Comparison of ENCODE assay signal across 19 cellular contexts in genomic region chrX:155218777-155219176, GRCh38. TPM values are rescaled to one million over a fixed set of nuclear protein-coding genes. Genes with fewer than 3 reads are reported as not detected.
A peak's percentile ranks its signal among the peaks of the same experiment; 100 is the strongest.
DNase-seq lines count a peak whose midpoint lies in the region; ATAC-seq and TF ChIP-seq lines count a peak whose summit lies in the region.
"Had no signal": no experiment of that assay in that cellular context is flagged by ENCODE, and none has a peak within 500 bp of the region (broad histone marks: within the 10 kb centered on the region; RNA-seq: fewer than 3 reads in every experiment).

No MANE protein-coding gene starts in this region.

- peak overlapping the region; percentile 48 for H3K4me3 Mint-ChIP-seq in T-helper 2 cell treated with Interferon-gamma antibody and Interleukin-4, amounts not matched to agents 5 μg/mL and 100 μg/mL, for 36 hours
- H3K4me3 Mint-ChIP-seq in activated T-helper 1 cell treated with anti-CD3 and anti-CD28 coated beads, Interleukin-12 subunit alpha, Interleukin-12 subunit beta, Interleukin-2, Interleukin-4 antibody, amounts not matched to agents 30 ng/mL and 10 ng/mL and 1 ng/mL, durations not matched to agents 14 hours and 24 hours and 36 hours = peak overlapping the region; percentile 70
- H3K4me3 Mint-ChIP-seq in natural killer cell = peak overlapping the region; percentile 35

- ATAC-seq in natural killer cell (no peak), HG02885 (IDR thresholded peaks at IDR 0.05; ENCODE audit: poor library complexity, unreplicated experiment) (no peak), SK-N-SH treated with all-trans-retinoic acid at 6 μM for 48 hours (no peak), left cardiac atrium (no peak)
- ATAC-seq: activated CD4-positive, CD25-positive, alpha-beta regulatory T cell treated with anti-CD3 and anti-CD28 coated beads, Interleukin-2, amount 50 U/mL, for 24 hours; body of pancreas had no signal

- H3K36me3 Mint-ChIP-seq in T-helper 2 cell treated with Interferon-gamma antibody and Interleukin-4, amounts not matched to agents 5 μg/mL and 100 μg/mL, for 36 hours (ENCODE audit: low read depth) = peaks cover 22% of the 10 kb centered on the region
- peaks cover 18% of the 10 kb centered on the region for H3K36me3 Mint-ChIP-seq in activated T-helper 1 cell treated with anti-CD3 and anti-CD28 coated beads, Interleukin-12 subunit alpha, Interleukin-12 subunit beta, Interleukin-2, Interleukin-4 antibody, amounts not matched to agents 30 ng/mL and 10 ng/mL and 1 ng/mL, durations not matched to agents 14 hours and 24 hours and 36 hours (ENCODE audit: low read depth)
- no peaks in the 10 kb centered on the region for H3K36me3 Mint-ChIP-seq in natural killer cell

- intact Hi-C loops in activated T-helper 1 cell treated with anti-CD3 and anti-CD28 coated beads, Interleukin-12 subunit alpha, Interleukin-12 subunit beta, Interleukin-2, Interleukin-4 antibody, amounts not matched to agents 30 ng/mL and 10 ng/mL and 1 ng/mL, durations not matched to agents 14 hours and 24 hours and 36 hours (cut with micrococcal nuclease) = loop anchor here (5.0 kb wide), 2 partner anchors 126 to 394 kb away; partner anchors contain the start of genes SPRY3 and TMLHE
- intact Hi-C loops in natural killer cell (cut with micrococcal nuclease) = no loop called here
- intact Hi-C loops in left cardiac atrium (cut with DNase I) = loop anchor here in 1 of 2 donors (10.0 kb wide), 1 partner anchor 114 kb away; no protein-coding TSS in a partner anchor

- CTCF ChIA-PET in HEK293 (lab: Yijun Ruan, JAX) = no interaction called here

- POLR2A ChIA-PET in HEK293 (lab: Yijun Ruan, JAX) = no interaction called here

- no peaks in the 10 kb centered on the region for H3K9me3 ChIP-seq in HEK293 (ENCODE audit: control insufficient read depth, insufficient read depth, low read depth, low read length)
- H3K9me3 ChIP-seq: body of pancreas, esophagus squamous epithelium, HAP-1, Peyer's patch, transverse colon had no signal

- H3K4me3 ChIP-seq in HEK293 (ENCODE audit: low read depth, low read length) = no peak overlapping the region
- H3K4me3 ChIP-seq: body of pancreas, esophagus squamous epithelium, Peyer's patch, transverse colon had no signal

- H3K27me3 Mint-ChIP-seq in T-helper 2 cell treated with Interferon-gamma antibody and Interleukin-4, amounts not matched to agents 5 μg/mL and 100 μg/mL, for 36 hours (ENCODE audit: low read depth) = no peaks in the 10 kb centered on the region
- no peaks in the 10 kb centered on the region for H3K27me3 Mint-ChIP-seq in activated T-helper 1 cell treated with anti-CD3 and anti-CD28 coated beads, Interleukin-12 subunit alpha, Interleukin-12 subunit beta, Interleukin-2, Interleukin-4 antibody, amounts not matched to agents 30 ng/mL and 10 ng/mL and 1 ng/mL, durations not matched to agents 14 hours and 24 hours and 36 hours (ENCODE audit: insufficient read depth)
- H3K27me3 Mint-ChIP-seq in natural killer cell (ENCODE audit: low read depth in 2 of 2) = no peaks in the 10 kb centered on the region

- H3K27ac ChIP-seq in HEK293 (ENCODE audit: extremely low read depth, low read depth, low read length) = no peak overlapping the region
- H3K27ac ChIP-seq: body of pancreas, C4-2B, dorsolateral prefrontal cortex, esophagus squamous epithelium, Peyer's patch, transverse colon had no signal

- 0 out of 2 replicates have a peak, but pooled peaks cover 3% of the 10 kb centered on the region for H3K4me1 ChIP-seq in HEK293 (ENCODE audit: control insufficient read depth, insufficient read depth, low read length)

- H3K9me3 Mint-ChIP-seq in T-helper 2 cell treated with Interferon-gamma antibody and Interleukin-4, amounts not matched to agents 5 μg/mL and 100 μg/mL, for 36 hours = no peaks in the 10 kb centered on the region
- no peaks in the 10 kb centered on the region for H3K9me3 Mint-ChIP-seq in activated T-helper 1 cell treated with anti-CD3 and anti-CD28 coated beads, Interleukin-12 subunit alpha, Interleukin-12 subunit beta, Interleukin-2, Interleukin-4 antibody, amounts not matched to agents 30 ng/mL and 10 ng/mL and 1 ng/mL, durations not matched to agents 14 hours and 24 hours and 36 hours
- H3K9me3 Mint-ChIP-seq in natural killer cell = no peaks in the 10 kb centered on the region

- H3K27ac Mint-ChIP-seq in T-helper 2 cell treated with Interferon-gamma antibody and Interleukin-4, amounts not matched to agents 5 μg/mL and 100 μg/mL, for 36 hours = no peak overlapping the region
- no peak overlapping the region for H3K27ac Mint-ChIP-seq in activated T-helper 1 cell treated with anti-CD3 and anti-CD28 coated beads, Interleukin-12 subunit alpha, Interleukin-12 subunit beta, Interleukin-2, Interleukin-4 antibody, amounts not matched to agents 30 ng/mL and 10 ng/mL and 1 ng/mL, durations not matched to agents 14 hours and 24 hours and 36 hours
- peak overlapping the region in 1 of 2 donors; percentile 64 for H3K27ac Mint-ChIP-seq in natural killer cell

- no peak for TF ChIP-seq CTCF in HEK293 (tag by site-specific recombination; IDR thresholded peaks at IDR 0.05)
- no peak for TF ChIP-seq CTCF in natural killer cell (IDR thresholded peaks at IDR 0.05)

- H3K4me1 Mint-ChIP-seq in T-helper 2 cell treated with Interferon-gamma antibody and Interleukin-4, amounts not matched to agents 5 μg/mL and 100 μg/mL, for 36 hours (ENCODE audit: low read depth) = peaks cover 21% of the 10 kb centered on the region
- H3K4me1 Mint-ChIP-seq in activated T-helper 1 cell treated with anti-CD3 and anti-CD28 coated beads, Interleukin-12 subunit alpha, Interleukin-12 subunit beta, Interleukin-2, Interleukin-4 antibody, amounts not matched to agents 30 ng/mL and 10 ng/mL and 1 ng/mL, durations not matched to agents 14 hours and 24 hours and 36 hours (ENCODE audit: low read depth) = peaks cover 25% of the 10 kb centered on the region
- peaks cover 22 to 36% of the 10 kb centered on the region in 2 donors for H3K4me1 Mint-ChIP-seq in natural killer cell

- H3K36me3 ChIP-seq in HEK293 (ENCODE audit: control insufficient read depth in 2 of 2, insufficient read depth in 1 of 2, low read length in 2 of 2) = peaks cover 20 to 26% of the 10 kb centered on the region in 2 experiments
- H3K36me3 ChIP-seq: transverse colon had no signal

- no peak for DNase-seq in T-helper 2 cell treated with Interferon-gamma antibody and Interleukin-4, amounts not matched to agents 5 μg/mL and 100 μg/mL, for 36 hours (ENCODE audit: low spot score)
- DNase-seq in T-helper 2 cell (no peak), natural killer cell (no peak), left cardiac atrium (no peak)
- no peak for DNase-seq in activated T-helper 1 cell treated with anti-CD3 and anti-CD28 coated beads, Interleukin-12 subunit alpha, Interleukin-12 subunit beta, Interleukin-2, Interleukin-4 antibody, amounts not matched to agents 30 ng/mL and 10 ng/mL and 1 ng/mL, durations not matched to agents 14 hours and 24 hours and 36 hours (ENCODE audit: low spot score)
- DNase-seq: body of pancreas, dorsolateral prefrontal cortex, esophagus squamous epithelium, head of caudate nucleus, mesendoderm, NCI-H1092, Peyer's patch, transverse colon had no signal

TF ChIP-seq in HEK293, 187 proteins besides CTCF, POLR2A, EP300 and RAD21:
- TF ChIP-seq ZNF248 (tag by site-specific recombination; IDR thresholded peaks at IDR 0.05) = no peak
- peak; percentile 67; the same call in 1 of the 2 replicates for TF ChIP-seq ZNF10 (tag by site-specific recombination; IDR thresholded peaks at IDR 0.05)

TF ChIP-seq in SK-N-SH treated with all-trans-retinoic acid at 6 μM for 48 hours, 23 proteins besides CTCF, POLR2A, EP300 and RAD21 (continues in another document):
- TF ChIP-seq SNAI2 (CRISPR knock-in tag; IDR thresholded peaks at IDR 0.05) = no peak
- TF ChIP-seq TSHZ2 (CRISPR knock-in tag; IDR thresholded peaks at IDR 0.05) = no peak
- TF ChIP-seq ZFP3 (CRISPR knock-in tag; IDR thresholded peaks at IDR 0.05) = no peak
- no peak for TF ChIP-seq OSR1 (CRISPR knock-in tag; IDR thresholded peaks at IDR 0.05)
- no peak for TF ChIP-seq BACH2 (CRISPR knock-in tag; IDR thresholded peaks at IDR 0.05; ENCODE audit: borderline replicate concordance)

RNA-seq across cellular contexts. Expression of gene VBP1, which starts 2.5 kb away (rescaled TPM):
- total RNA-seq in activated T-helper 1 cell treated with anti-CD3 and anti-CD28 coated beads, Interleukin-12 subunit alpha, Interleukin-12 subunit beta, Interleukin-2, Interleukin-4 antibody, amounts not matched to agents 30 ng/mL and 10 ng/mL and 1 ng/mL, durations not matched to agents 14 hours and 24 hours and 36 hours = 73.0 and 74.6 TPM in 2 replicates
- total RNA-seq in natural killer cell = 10 to 100 TPM; 18.7 to 24.6 (median 19.9) TPM
- 10 to 100 TPM; 59.2 to 60.2 TPM for total RNA-seq in left cardiac atrium

RNA-seq across cellular contexts. Expression of gene RAB39B, which starts 45.5 kb away (rescaled TPM):
- 11.4 and 12.5 TPM in 2 replicates for total RNA-seq in activated T-helper 1 cell treated with anti-CD3 and anti-CD28 coated beads, Interleukin-12 subunit alpha, Interleukin-12 subunit beta, Interleukin-2, Interleukin-4 antibody, amounts not matched to agents 30 ng/mL and 10 ng/mL and 1 ng/mL, durations not matched to agents 14 hours and 24 hours and 36 hours
- total RNA-seq in natural killer cell = 1 to 10 TPM; 4.7 to 6.6 (median 6.3) TPM
- under 1 TPM; 0.24 to 0.27 TPM for total RNA-seq in left cardiac atrium
